ENCODE assay signal across 17 cellular contexts in genomic region chr4:102352774-102353173, GRCh38.
"Had no signal": no experiment of that assay in that cellular context is flagged by ENCODE, and none has a peak within 500 bp of the region (broad histone marks: within the 10 kb centered on the region; RNA-seq: fewer than 3 reads in every experiment).

No MANE protein-coding gene starts in this region.

- H3K27ac ChIP-seq: breast epithelium, dorsolateral prefrontal cortex, left ventricle myocardium inferior, neural progenitor cell, ovary, thyroid gland had no signal

- ATAC-seq: activated naive CD8-positive, alpha-beta T cell treated with anti-CD3 and anti-CD28 coated beads, Interleukin-2, amount 50 U/mL, for 24 hours; activated T-helper 17 cell treated with anti-CD3 and anti-CD28 coated beads, Interleukin-2, amount 50 U/mL, for 72 hours; stimulated activated effector memory CD8-positive, alpha-beta T cell treated with anti-CD3 and anti-CD28 coated beads, Interleukin-12 subunit alpha, Interleukin-12 subunit beta, amount 100 ng/mL, for 72 hours had no signal

- H3K27me3 ChIP-seq: breast epithelium, dorsolateral prefrontal cortex, neural progenitor cell, ovary, thyroid gland had no signal

- H3K9me3 Mint-ChIP-seq: activated naive CD4-positive, alpha-beta T cell treated with anti-CD3 and anti-CD28 coated beads for 36 hours; activated naive CD8-positive, alpha-beta T cell treated with anti-CD3 and anti-CD28 coated beads, Interleukin-2, amount 50 U/mL, for 24 hours; activated T-helper 17 cell treated with anti-CD3 and anti-CD28 coated beads, Interleukin-2, amount 50 U/mL, for 72 hours; endodermal cell; neural progenitor cell; stimulated activated effector memory CD8-positive, alpha-beta T cell treated with anti-CD3 and anti-CD28 coated beads, Interleukin-12 subunit alpha, Interleukin-12 subunit beta, amount 100 ng/mL, for 72 hours had no signal

- H3K36me3 ChIP-seq: breast epithelium, left ventricle myocardium inferior, neural progenitor cell, ovary, thyroid gland had no signal

- H3K27me3 Mint-ChIP-seq: activated naive CD8-positive, alpha-beta T cell treated with anti-CD3 and anti-CD28 coated beads, Interleukin-2, amount 50 U/mL, for 24 hours; activated T-helper 17 cell treated with anti-CD3 and anti-CD28 coated beads, Interleukin-2, amount 50 U/mL, for 72 hours had no signal

- DNase-seq: activated CD4-positive, alpha-beta T cell treated with anti-CD3 and anti-CD28 coated beads, Interleukin-2, amount 50 U/mL, for 1 hour; activated naive CD4-positive, alpha-beta T cell treated with anti-CD3 and anti-CD28 coated beads for 36 hours; activated naive CD8-positive, alpha-beta T cell treated with anti-CD3 and anti-CD28 coated beads, Interleukin-2, amount 50 U/mL, for 24 hours; activated T-cell treated with anti-CD3 and anti-CD28 coated beads for 4 hours; aorta; dorsolateral prefrontal cortex; endodermal cell; islet precursor cell; left ventricle myocardium inferior; mesendoderm; ovary; SW 1271; thyroid gland had no signal

- H3K4me3 ChIP-seq: breast epithelium, left ventricle myocardium inferior, neural progenitor cell, ovary, thyroid gland had no signal

- H3K4me1 Mint-ChIP-seq: activated naive CD8-positive, alpha-beta T cell treated with anti-CD3 and anti-CD28 coated beads, Interleukin-2, amount 50 U/mL, for 24 hours; activated T-helper 17 cell treated with anti-CD3 and anti-CD28 coated beads, Interleukin-2, amount 50 U/mL, for 72 hours had no signal

- H3K4me3 Mint-ChIP-seq: activated naive CD4-positive, alpha-beta T cell treated with anti-CD3 and anti-CD28 coated beads for 36 hours; activated naive CD8-positive, alpha-beta T cell treated with anti-CD3 and anti-CD28 coated beads, Interleukin-2, amount 50 U/mL, for 24 hours; activated T-helper 17 cell treated with anti-CD3 and anti-CD28 coated beads, Interleukin-2, amount 50 U/mL, for 72 hours; endodermal cell; neural progenitor cell; stimulated activated effector memory CD8-positive, alpha-beta T cell treated with anti-CD3 and anti-CD28 coated beads, Interleukin-12 subunit alpha, Interleukin-12 subunit beta, amount 100 ng/mL, for 72 hours had no signal

- H3K9me3 ChIP-seq: breast epithelium, left ventricle myocardium inferior, ovary, thyroid gland had no signal

- H3K27ac Mint-ChIP-seq: activated naive CD4-positive, alpha-beta T cell treated with anti-CD3 and anti-CD28 coated beads for 36 hours; activated naive CD8-positive, alpha-beta T cell treated with anti-CD3 and anti-CD28 coated beads, Interleukin-2, amount 50 U/mL, for 24 hours; activated T-helper 17 cell treated with anti-CD3 and anti-CD28 coated beads, Interleukin-2, amount 50 U/mL, for 72 hours; endodermal cell; neural progenitor cell; stimulated activated effector memory CD8-positive, alpha-beta T cell treated with anti-CD3 and anti-CD28 coated beads, Interleukin-12 subunit alpha, Interleukin-12 subunit beta, amount 100 ng/mL, for 72 hours had no signal

- H3K36me3 Mint-ChIP-seq: neural progenitor cell; stimulated activated effector memory CD8-positive, alpha-beta T cell treated with anti-CD3 and anti-CD28 coated beads, Interleukin-12 subunit alpha, Interleukin-12 subunit beta, amount 100 ng/mL, for 72 hours had no signal

- H3K4me1 ChIP-seq: breast epithelium, left ventricle myocardium inferior, neural progenitor cell, thyroid gland had no signal
